24 cellular contexts compared by ENCODE assay signal in the genomic region with DNA sequence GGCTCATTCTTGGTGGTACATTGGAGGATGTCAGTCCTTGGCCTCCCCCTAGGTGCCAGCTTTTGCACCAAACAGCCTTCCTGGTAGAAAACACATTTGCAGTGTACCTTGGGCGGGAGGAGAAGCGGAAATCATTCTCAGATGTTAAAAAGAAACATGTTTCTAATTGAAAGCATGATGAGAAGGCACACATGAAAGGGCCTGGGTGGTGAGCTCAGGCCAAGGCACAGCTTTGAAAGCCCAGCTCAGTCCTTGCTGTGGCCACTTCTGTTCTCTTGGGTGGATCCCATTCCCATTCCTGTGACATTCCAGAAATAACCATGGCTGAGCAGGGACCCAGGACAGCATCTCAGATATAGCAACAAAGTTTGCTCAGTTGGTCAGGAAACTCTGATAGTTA.
DNase-seq lines count a peak whose midpoint lies in the region; TF ChIP-seq lines count a peak whose summit lies in the region.
"Had no signal": no experiment of that assay in that cellular context is flagged by ENCODE, and none has a peak within 500 bp of the region (broad histone marks: within the 10 kb centered on the region; RNA-seq: fewer than 3 reads in every experiment).

No MANE protein-coding gene starts in this region.

- H3K4me3 Mint-ChIP-seq in Caco-2 (ENCODE audit: unreplicated experiment), result no peak overlapping the region
- H3K4me3 Mint-ChIP-seq in chondrocyte (ENCODE audit: unreplicated experiment), result no peak overlapping the region
- H3K4me3 Mint-ChIP-seq in nephron, result no peak overlapping the region
- H3K4me3 Mint-ChIP-seq: activated naive CD4-positive, alpha-beta T cell treated with anti-CD3 and anti-CD28 coated beads for 36 hours; activated T-helper 1 cell treated with anti-CD3 and anti-CD28 coated beads, Interleukin-12 subunit alpha, Interleukin-12 subunit beta, Interleukin-2, Interleukin-4 antibody, amounts not matched to agents 30 ng/mL and 10 ng/mL and 1 ng/mL, durations not matched to agents 14 hours and 24 hours and 36 hours; CD8-positive, alpha-beta T cell; effector memory CD8-positive, alpha-beta T cell; naive thymus-derived CD8-positive, alpha-beta T cell; stimulated activated effector memory CD8-positive, alpha-beta T cell treated with anti-CD3 and anti-CD28 coated beads, Interleukin-12 subunit alpha, Interleukin-12 subunit beta, amount 100 ng/mL, for 72 hours had no signal

- no peak for TF ChIP-seq POLR2A in prostate gland (IDR thresholded peaks at IDR 0.05)

- H3K27ac Mint-ChIP-seq in Caco-2 (ENCODE audit: unreplicated experiment), result peak overlapping the region; percentile 46
- peak overlapping the region; percentile 6 for H3K27ac Mint-ChIP-seq in chondrocyte (ENCODE audit: unreplicated experiment)
- peak overlapping the region; percentile 53 to 85 (median 64) for H3K27ac Mint-ChIP-seq in nephron
- H3K27ac Mint-ChIP-seq: activated naive CD4-positive, alpha-beta T cell treated with anti-CD3 and anti-CD28 coated beads for 36 hours; activated T-helper 1 cell treated with anti-CD3 and anti-CD28 coated beads, Interleukin-12 subunit alpha, Interleukin-12 subunit beta, Interleukin-2, Interleukin-4 antibody, amounts not matched to agents 30 ng/mL and 10 ng/mL and 1 ng/mL, durations not matched to agents 14 hours and 24 hours and 36 hours; CD8-positive, alpha-beta T cell; effector memory CD8-positive, alpha-beta T cell; naive thymus-derived CD8-positive, alpha-beta T cell; stimulated activated effector memory CD8-positive, alpha-beta T cell treated with anti-CD3 and anti-CD28 coated beads, Interleukin-12 subunit alpha, Interleukin-12 subunit beta, amount 100 ng/mL, for 72 hours had no signal

- no peaks in the 10 kb centered on the region for H3K36me3 Mint-ChIP-seq in Caco-2 (ENCODE audit: insufficient read depth, unreplicated experiment)
- H3K36me3 Mint-ChIP-seq in chondrocyte (ENCODE audit: low read depth), result no peaks in the 10 kb centered on the region
- H3K36me3 Mint-ChIP-seq in nephron (ENCODE audit: low read depth), result no peaks in the 10 kb centered on the region
- H3K36me3 Mint-ChIP-seq: CD8-positive, alpha-beta T cell; naive thymus-derived CD8-positive, alpha-beta T cell; stimulated activated effector memory CD8-positive, alpha-beta T cell treated with anti-CD3 and anti-CD28 coated beads, Interleukin-12 subunit alpha, Interleukin-12 subunit beta, amount 100 ng/mL, for 72 hours had no signal

- CTCF ChIA-PET in Caco-2 (lab: Charles Lee), result interaction anchor here (0.9 to 1.0 kb wide), 2 partner anchors 15 to 354 kb away, joined by 3 to 4 read pairs; no protein-coding TSS in a partner anchor

- H3K4me1 Mint-ChIP-seq in Caco-2 (ENCODE audit: low read depth, unreplicated experiment) (peaks cover 44% of the 10 kb centered on the region), chondrocyte (ENCODE audit: low read depth) (peaks cover 73% of the 10 kb centered on the region), nephron (peaks cover 64% of the 10 kb centered on the region)
- H3K4me1 Mint-ChIP-seq: naive thymus-derived CD8-positive, alpha-beta T cell; stimulated activated effector memory CD8-positive, alpha-beta T cell treated with anti-CD3 and anti-CD28 coated beads, Interleukin-12 subunit alpha, Interleukin-12 subunit beta, amount 100 ng/mL, for 72 hours had no signal

- WGBS in prostate gland, result 86% methylated on average over 2 of the region's 2 CpGs

- H3K27ac ChIP-seq in effector memory CD4-positive, alpha-beta T cell (ENCODE audit: insufficient read depth, low read length, poor library complexity, severe bottlenecking), result no peak overlapping the region
- no peak overlapping the region for H3K27ac ChIP-seq in prostate gland
- H3K27ac ChIP-seq: colonic mucosa, upper lobe of right lung had no signal

- no peaks in the 10 kb centered on the region for H3K36me3 ChIP-seq in Caco-2 (ENCODE audit: control insufficient read depth, insufficient read depth, low read length)
- H3K36me3 ChIP-seq in effector memory CD4-positive, alpha-beta T cell (ENCODE audit: control insufficient read depth, insufficient read depth, low read length), result no peaks in the 10 kb centered on the region
- no peaks in the 10 kb centered on the region for H3K36me3 ChIP-seq in prostate gland
- H3K36me3 ChIP-seq: colonic mucosa, gastroesophageal sphincter, upper lobe of right lung had no signal

- H3K27me3 Mint-ChIP-seq in Caco-2 (ENCODE audit: insufficient read depth, unreplicated experiment), result no peaks in the 10 kb centered on the region
- H3K27me3 Mint-ChIP-seq in chondrocyte (ENCODE audit: low read depth), result no peaks in the 10 kb centered on the region
- H3K27me3 Mint-ChIP-seq in nephron (ENCODE audit: low read depth), result peaks cover 3% of the 10 kb centered on the region

- H3K9me3 ChIP-seq in Caco-2 (no peaks in the 10 kb centered on the region), prostate gland (no peaks in the 10 kb centered on the region)
- no peaks in the 10 kb centered on the region for H3K9me3 ChIP-seq in effector memory CD4-positive, alpha-beta T cell (ENCODE audit: control insufficient read depth, low read length)
- H3K9me3 ChIP-seq: colonic mucosa, gastroesophageal sphincter, upper lobe of right lung had no signal

- DNase-seq in AG09309 (ENCODE audit: low read depth) (no peak), Caco-2 (no peak), chondrocyte (ENCODE audit: low spot score) (no peak), prostate gland (ENCODE audit: low spot score) (no peak), D341Med (ENCODE audit: low spot score) (no peak)
- DNase-seq in effector memory CD4-positive, alpha-beta T cell, result no peak
- DNase-seq: activated CD4-positive, CD25-positive, alpha-beta regulatory T cell; activated naive CD4-positive, alpha-beta T cell treated with anti-CD3 and anti-CD28 coated beads for 36 hours; amniotic stem cell; CD8-positive, alpha-beta T cell; colonic mucosa; effector memory CD8-positive, alpha-beta T cell; naive thymus-derived CD8-positive, alpha-beta T cell; NCI-H1092; NCI-H187 treated with DMSO at 0.1 percent for 48 hours; NCI-H524 treated with DMSO at 0.1 percent for 48 hours; SHP77 treated with DMSO at 0.1 percent for 48 hours; stimulated activated CD4-positive, alpha-beta T cell treated with anti-CD3 and anti-CD28 coated beads, Interleukin-4, amount 100 ng/mL, for 1 hour; substantia nigra; upper lobe of right lung had no signal

- no peaks in the 10 kb centered on the region for H3K27me3 ChIP-seq in Caco-2 (replicated peaks; ENCODE audit: control insufficient read depth, insufficient read depth, low read length)
- peaks cover 3% of the 10 kb centered on the region for H3K27me3 ChIP-seq in effector memory CD4-positive, alpha-beta T cell (replicated peaks; ENCODE audit: control insufficient read depth, insufficient read depth, low read length, poor library complexity, severe bottlenecking)
- H3K27me3 ChIP-seq in prostate gland (replicated peaks; ENCODE audit: insufficient read depth), result no peaks in the 10 kb centered on the region
- H3K27me3 ChIP-seq: colonic mucosa, gastroesophageal sphincter, upper lobe of right lung had no signal

- no peak overlapping the region for H3K4me3 ChIP-seq in AG09309 (ENCODE audit: control insufficient read depth, low read depth, low read length)
- no peak overlapping the region for H3K4me3 ChIP-seq in Caco-2 (ENCODE audit: low read depth, low read length)
- H3K4me3 ChIP-seq in effector memory CD4-positive, alpha-beta T cell (ENCODE audit: insufficient read depth, low read depth, low read length, poor library complexity, severe bottlenecking), result no peak overlapping the region
- H3K4me3 ChIP-seq in prostate gland, result no peak overlapping the region
- H3K4me3 ChIP-seq: colonic mucosa, gastroesophageal sphincter, upper lobe of right lung had no signal

- H3K4me1 ChIP-seq in Caco-2 (peaks cover 53% of the 10 kb centered on the region), prostate gland (replicated peaks) (no peaks in the 10 kb centered on the region)
- no peaks in the 10 kb centered on the region for H3K4me1 ChIP-seq in effector memory CD4-positive, alpha-beta T cell (ENCODE audit: control insufficient read depth, insufficient read depth, low read length, poor library complexity, severe bottlenecking)
- H3K4me1 ChIP-seq: upper lobe of right lung had no signal

- H3K9me3 Mint-ChIP-seq in Caco-2 (ENCODE audit: unreplicated experiment), result no peaks in the 10 kb centered on the region
- H3K9me3 Mint-ChIP-seq in chondrocyte (ENCODE audit: low read depth), result peaks cover 4% of the 10 kb centered on the region
- no peaks in the 10 kb centered on the region for H3K9me3 Mint-ChIP-seq in nephron
- H3K9me3 Mint-ChIP-seq: activated naive CD4-positive, alpha-beta T cell treated with anti-CD3 and anti-CD28 coated beads for 36 hours; activated T-helper 1 cell treated with anti-CD3 and anti-CD28 coated beads, Interleukin-12 subunit alpha, Interleukin-12 subunit beta, Interleukin-2, Interleukin-4 antibody, amounts not matched to agents 30 ng/mL and 10 ng/mL and 1 ng/mL, durations not matched to agents 14 hours and 24 hours and 36 hours; CD8-positive, alpha-beta T cell; effector memory CD8-positive, alpha-beta T cell; naive thymus-derived CD8-positive, alpha-beta T cell; stimulated activated effector memory CD8-positive, alpha-beta T cell treated with anti-CD3 and anti-CD28 coated beads, Interleukin-12 subunit alpha, Interleukin-12 subunit beta, amount 100 ng/mL, for 72 hours had no signal

- TF ChIP-seq CTCF in AG09309 (IDR thresholded peaks at IDR 0.05; ENCODE audit: control insufficient read depth, insufficient read depth, low read depth, low read length, missing control alignments) (peak; percentile 6), Caco-2 (IDR thresholded peaks at IDR 0.05; ENCODE audit: insufficient read depth in 1 of 2, low read depth in 1 of 2, low read length in 1 of 2, severe bottlenecking in 1 of 2, unreplicated experiment in 1 of 2) (peak in 1 of 2 experiments; percentile 13), chondrocyte (IDR thresholded peaks at IDR 0.05) (peak; percentile 42), nephron (IDR thresholded peaks at IDR 0.05; ENCODE audit: unreplicated experiment in 3 of 3) (no peak), prostate gland (IDR thresholded peaks at IDR 0.05) (no peak)

- intact Hi-C loops in Caco-2 (cut with micrococcal nuclease; ENCODE audit: unreplicated experiment), result loop anchor here (10.0 kb wide), 1 partner anchor 213 kb away; no protein-coding TSS in a partner anchor
- intact Hi-C loops in prostate gland (cut with DNase I), result no loop called here

- BruUV-seq in Caco-2 (replicated peaks; lab: Mats Ljungman, UMichigan), result no TSS peak

- POLR2A ChIA-PET in Caco-2 (lab: Charles Lee), result no interaction called here

Comparison
In these comparisons a context has a peak if more than half of its experiments do, and no peak if none do; other contexts are left out.
1. CTCF ChIP-seq: peak in AG09309 (single experiment) and chondrocyte (single experiment); none in nephron (0 of 3) and prostate gland (0 of 4).
2. H3K27ac Mint-ChIP-seq: peak in every context shown above with its lines; median percentile 64 in nephron; 46 in Caco-2; 6 in chondrocyte.